In genomic region chr15:50355980-50356379, GRCh38 we compare ENCODE assay signal across 8 cellular contexts. TPM values are rescaled to one million over a fixed set of nuclear protein-coding genes. Genes with fewer than 3 reads are reported as not detected.
DNase-seq lines count a peak whose midpoint lies in the region; ATAC-seq lines count a peak whose summit lies in the region.

No MANE protein-coding gene starts in this region.

- peak overlapping the region; percentile 85 for H3K4me3 Mint-ChIP-seq in T-helper 2 cell treated with Interferon-gamma antibody and Interleukin-4, amounts not matched to agents 5 μg/mL and 100 μg/mL, for 36 hours

- peak overlapping the region; percentile 85 for H3K27ac ChIP-seq in temporal lobe (ENCODE audit: low read depth, low read length)

- no peaks in the 10 kb centered on the region for H3K9me3 Mint-ChIP-seq in T-helper 2 cell treated with Interferon-gamma antibody and Interleukin-4, amounts not matched to agents 5 μg/mL and 100 μg/mL, for 36 hours
- H3K9me3 Mint-ChIP-seq in activated naive CD4-positive, alpha-beta T cell treated with anti-CD3 and anti-CD28 coated beads, Interleukin-2, amount 50 U/mL, for 72 hours: no peaks in the 10 kb centered on the region

- no peak for ATAC-seq in activated naive CD4-positive, alpha-beta T cell treated with anti-CD3 and anti-CD28 coated beads, Interleukin-2, amount 50 U/mL, for 72 hours
- no peak for ATAC-seq in GM21529 (IDR thresholded peaks at IDR 0.05; ENCODE audit: unreplicated experiment)

- H3K36me3 Mint-ChIP-seq in T-helper 2 cell treated with Interferon-gamma antibody and Interleukin-4, amounts not matched to agents 5 μg/mL and 100 μg/mL, for 36 hours (ENCODE audit: low read depth): peaks cover 60% of the 10 kb centered on the region
- H3K36me3 Mint-ChIP-seq in activated naive CD4-positive, alpha-beta T cell treated with anti-CD3 and anti-CD28 coated beads, Interleukin-2, amount 50 U/mL, for 72 hours: peaks cover 60 to 67% of the 10 kb centered on the region in 2 donors

- peaks cover 2% of the 10 kb centered on the region for H3K27me3 Mint-ChIP-seq in T-helper 2 cell treated with Interferon-gamma antibody and Interleukin-4, amounts not matched to agents 5 μg/mL and 100 μg/mL, for 36 hours (ENCODE audit: low read depth)

- peak overlapping the region; percentile 99 for H3K27ac Mint-ChIP-seq in T-helper 2 cell treated with Interferon-gamma antibody and Interleukin-4, amounts not matched to agents 5 μg/mL and 100 μg/mL, for 36 hours
- H3K27ac Mint-ChIP-seq in activated naive CD4-positive, alpha-beta T cell treated with anti-CD3 and anti-CD28 coated beads, Interleukin-2, amount 50 U/mL, for 72 hours: peak overlapping the region; percentile 100

- no peak for DNase-seq in T-helper 2 cell treated with Interferon-gamma antibody and Interleukin-4, amounts not matched to agents 5 μg/mL and 100 μg/mL, for 36 hours (ENCODE audit: low spot score)
- DNase-seq in T-helper 2 cell: no peak
- DNase-seq in activated naive CD4-positive, alpha-beta T cell treated with anti-CD3 and anti-CD28 coated beads, Interleukin-2, amount 50 U/mL, for 72 hours (ENCODE audit: low spot score in 2 of 2): no peak
- peak; percentile 21 for DNase-seq in iris pigment epithelial cell (ENCODE audit: low read depth)
- no peak for DNase-seq in A172 (ENCODE audit: low spot score)
- DNase-seq in COR-L47 (lab: John Stamatoyannopoulos, UW): no peak

- peaks cover 36% of the 10 kb centered on the region for H3K4me1 Mint-ChIP-seq in T-helper 2 cell treated with Interferon-gamma antibody and Interleukin-4, amounts not matched to agents 5 μg/mL and 100 μg/mL, for 36 hours (ENCODE audit: low read depth)

RNA-seq across cellular contexts. Expression of gene GABPB1, which starts 1.0 kb away (rescaled TPM):
- 10 to 100 TPM; 41.1 to 53.8 TPM for total RNA-seq in activated naive CD4-positive, alpha-beta T cell treated with anti-CD3 and anti-CD28 coated beads, Interleukin-2, amount 50 U/mL, for 72 hours
- total RNA-seq in temporal lobe: 32.2 TPM
- 54.0 and 60.7 TPM in 2 replicates for total RNA-seq in A172 (2014; rRNA removed; shearing (Covaris generic))
